In genomic region chr2:147847746-147848391, GRCh38 we compare ENCODE assay signal across 20 cellular contexts. TPM values are rescaled to one million over a fixed set of nuclear protein-coding genes. Genes with fewer than 3 reads are reported as not detected.
DNase-seq lines count a peak whose midpoint lies in the region; ATAC-seq and TF ChIP-seq lines count a peak whose summit lies in the region.
"Had no signal": no experiment of that assay in that cellular context is flagged by ENCODE, and none has a peak within 500 bp of the region (broad histone marks: within the 10 kb centered on the region; RNA-seq: fewer than 3 reads in every experiment).

No MANE protein-coding gene starts in this region.

- no peak for TF ChIP-seq POLR2A in breast epithelium (IDR thresholded peaks at IDR 0.05)

- H3K79me2 ChIP-seq in mammary epithelial cell (ENCODE audit: insufficient read depth, low read length) = peaks cover 78% of the 10 kb centered on the region

- in situ Hi-C loops in mammary epithelial cell (cut with MboI; ENCODE audit: low sequenced_read_pairs in 2 of 2) (no loop called here), KBM-7 (cut with MboI; ENCODE audit: low pct_unique_long_range_greater_than_20kb, low sequenced_read_pairs) (no loop called here)

- no TSS peak for BruUV-seq in mammary epithelial cell (replicated peaks; lab: Mats Ljungman, UMichigan)

- TF ChIP-seq CTCF in mammary epithelial cell (conservative IDR thresholded peaks at IDR 0.05 in 1 of 2, IDR thresholded peaks at IDR 0.05 in 1 of 2; ENCODE audit: extremely low read depth in 1 of 2, insufficient read depth in 1 of 2, low read depth in 1 of 2, low read length in 2 of 2) = no peak
- TF ChIP-seq CTCF in breast epithelium (IDR thresholded peaks at IDR 0.05) = no peak
- no peak for TF ChIP-seq CTCF in glutamatergic neuron (IDR thresholded peaks at IDR 0.05; ENCODE audit: partially characterized antibody, unreplicated experiment)
- no peak for TF ChIP-seq CTCF in type B pancreatic cell (conservative IDR thresholded peaks at IDR 0.05)

- H3K27me3 ChIP-seq in mammary epithelial cell (ENCODE audit: insufficient read depth, low read length) (no peaks in the 10 kb centered on the region), breast epithelium (no peaks in the 10 kb centered on the region)
- H3K27me3 ChIP-seq: ascending aorta, uterus had no signal

- H3K4me2 ChIP-seq in mammary epithelial cell (ENCODE audit: insufficient read depth, low read depth, low read length) = peak overlapping the region; percentile 86

- no peak for ATAC-seq in GM18868 (IDR thresholded peaks at IDR 0.05; ENCODE audit: unreplicated experiment)
- ATAC-seq: Right ventricle myocardium inferior had no signal

- H3K4me1 Mint-ChIP-seq in glutamatergic neuron (ENCODE audit: low read depth, unreplicated experiment) (peaks cover 38% of the 10 kb centered on the region), type B pancreatic cell (ENCODE audit: unreplicated experiment) (peaks cover 34% of the 10 kb centered on the region)

- dilution Hi-C loops in mammary epithelial cell (cut with HindIII; ENCODE audit: low sequenced_read_pairs) = no loop called here

- H3K36me3 ChIP-seq in mammary epithelial cell (ENCODE audit: insufficient read depth, low read length) (no peaks in the 10 kb centered on the region), breast epithelium (no peaks in the 10 kb centered on the region), SK-N-MC (ENCODE audit: insufficient read depth, low read length) (no peaks in the 10 kb centered on the region)
- H3K36me3 ChIP-seq: ascending aorta, spleen, uterus had no signal

- H3K36me3 Mint-ChIP-seq in glutamatergic neuron (ENCODE audit: unreplicated experiment) = no peaks in the 10 kb centered on the region
- H3K36me3 Mint-ChIP-seq in type B pancreatic cell = peaks cover 6% of the 10 kb centered on the region

- H4K20me1 ChIP-seq in mammary epithelial cell (ENCODE audit: insufficient read depth, low read length) = no peaks in the 10 kb centered on the region

- DNase-seq in mammary epithelial cell = no peak
- no peak for DNase-seq in breast epithelium (ENCODE audit: low spot score in 2 of 2)
- DNase-seq in SK-N-MC (ENCODE audit: low read depth, low spot score) = no peak
- no peak for DNase-seq in glutamatergic neuron
- DNase-seq in type B pancreatic cell (ENCODE audit: extremely low spot score, unreplicated experiment) = no peak
- no peak for DNase-seq in KBM-7
- no peak for DNase-seq in NCI-H526 treated with DMSO at 0.1 percent for 48 hours (lab: John Stamatoyannopoulos, UW)
- DNase-seq: AML-193, cortex of kidney, DMS53, erythroblast, midbrain, NCI-H1417, spleen, uterus had no signal

- H3K27ac ChIP-seq in mammary epithelial cell (ENCODE audit: insufficient read depth, low read depth, low read length) (no peak overlapping the region), breast epithelium (no peak overlapping the region), SK-N-MC (no peak overlapping the region)
- H3K27ac ChIP-seq: ascending aorta, parathyroid adenoma, spleen, uterus had no signal

- H3K27me3 Mint-ChIP-seq in glutamatergic neuron (ENCODE audit: unreplicated experiment) (peaks cover 16% of the 10 kb centered on the region), type B pancreatic cell (no peaks in the 10 kb centered on the region)

- H3K9ac ChIP-seq in mammary epithelial cell (ENCODE audit: insufficient read depth, low read length) (no peak overlapping the region), SK-N-MC (ENCODE audit: insufficient read length) (peak overlapping the region; percentile 20)
- H3K9ac ChIP-seq: parathyroid adenoma had no signal

- no peak overlapping the region for H3K4me3 ChIP-seq in mammary epithelial cell (replicated peaks in 1 of 3; ENCODE audit: insufficient read depth in 1 of 3, low read depth in 2 of 3, low read length in 3 of 3)
- H3K4me3 ChIP-seq in breast epithelium = peak overlapping the region in 1 of 3 donors; percentile 91
- peak overlapping the region; percentile 30; the same call in 1 of the 2 replicates for H3K4me3 ChIP-seq in SK-N-MC
- H3K4me3 ChIP-seq: ascending aorta, spleen, uterus had no signal

- H2AFZ ChIP-seq in mammary epithelial cell (ENCODE audit: low read depth, low read length) = no peak overlapping the region
- H2AFZ ChIP-seq: parathyroid adenoma had no signal

- H3K4me3 Mint-ChIP-seq in glutamatergic neuron (ENCODE audit: unreplicated experiment) (peak overlapping the region; percentile 90), type B pancreatic cell (peak overlapping the region; percentile 53)
- H3K4me3 Mint-ChIP-seq: stimulated activated naive CD8-positive, alpha-beta T cell treated with anti-CD3 and anti-CD28 coated beads, Interleukin-15, Interleukin-2, amounts not matched to agents 100 ng/mL and 50 ng/mL, for 24 hours had no signal

- H3K4me1 ChIP-seq in mammary epithelial cell (ENCODE audit: insufficient read depth, low read length) (no peaks in the 10 kb centered on the region), breast epithelium (no peaks in the 10 kb centered on the region)

- CTCF ChIA-PET in mammary epithelial cell (lab: Charles Lee; ENCODE audit: low non-redundant PET) = no interaction called here

- H3K9me3 Mint-ChIP-seq in glutamatergic neuron (ENCODE audit: unreplicated experiment) = peaks cover 13% of the 10 kb centered on the region
- peaks cover 7% of the 10 kb centered on the region for H3K9me3 Mint-ChIP-seq in type B pancreatic cell

- H3K9me3 ChIP-seq in mammary epithelial cell (replicated peaks; ENCODE audit: insufficient read depth, low read length) (no peaks in the 10 kb centered on the region), breast epithelium (no peaks in the 10 kb centered on the region), SK-N-MC (ENCODE audit: low read depth, low read length) (no peaks in the 10 kb centered on the region)
- H3K9me3 ChIP-seq: ascending aorta, spleen, uterus had no signal

- intact Hi-C loops in mammary epithelial cell (cut with micrococcal nuclease) = loop anchor here (10.0 kb wide), 3 partner anchors 463 to 803 kb away; no protein-coding TSS in a partner anchor
- intact Hi-C loops in breast epithelium (cut with DNase I; ENCODE audit: low total_unique reads) = no loop called here

- peak overlapping the region; percentile 37 for H3K27ac Mint-ChIP-seq in glutamatergic neuron (ENCODE audit: unreplicated experiment)
- no peak overlapping the region for H3K27ac Mint-ChIP-seq in type B pancreatic cell
- H3K27ac Mint-ChIP-seq: stimulated activated naive CD8-positive, alpha-beta T cell treated with anti-CD3 and anti-CD28 coated beads, Interleukin-15, Interleukin-2, amounts not matched to agents 100 ng/mL and 50 ng/mL, for 24 hours had no signal

RNA-seq across cellular contexts. Expression of gene ACVR2A, which starts 3.0 kb away (rescaled TPM):
- total RNA-seq in mammary epithelial cell (10 to 100 TPM; 12.9 to 26.0 TPM), breast epithelium (10 to 100 TPM; 14.9 to 39.8 (median 26.5) TPM), glutamatergic neuron (ENCODE audit: unreplicated experiment) (110 TPM), type B pancreatic cell (ENCODE audit: low replicate concordance) (24.6 and 31.9 TPM in 2 replicates)
- polyA plus RNA-seq in mammary epithelial cell = 3.6 TPM
- 9.3 TPM for polyA minus RNA-seq in mammary epithelial cell
